17 cellular contexts compared by ENCODE assay signal in the genomic region with DNA sequence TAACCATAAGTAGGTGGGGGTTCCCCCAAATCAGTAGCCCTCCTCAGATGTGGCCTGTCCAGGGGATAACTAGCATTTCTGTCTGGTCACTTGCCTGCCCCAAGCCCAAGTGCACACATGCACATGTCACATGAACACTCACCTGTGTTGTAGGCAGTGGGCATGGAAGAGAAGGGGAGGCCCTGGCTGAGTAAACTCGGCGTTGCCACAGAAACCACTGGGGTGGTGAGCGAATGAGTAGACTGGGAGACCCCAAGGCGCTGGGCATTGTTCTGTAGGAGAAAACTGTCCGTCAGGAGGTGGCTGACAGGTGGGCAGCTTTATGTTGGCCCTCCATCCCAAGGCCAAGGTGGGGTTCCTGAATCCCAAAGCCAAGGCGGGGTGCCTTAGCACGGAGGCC. TPM values are rescaled to one million over a fixed set of nuclear protein-coding genes. Genes with fewer than 3 reads are reported as not detected.
DNase-seq lines count a peak whose midpoint lies in the region; ATAC-seq, FAIRE-seq and TF ChIP-seq lines count a peak whose summit lies in the region.
"Had no signal": no experiment of that assay in that cellular context is flagged by ENCODE, and none has a peak within 500 bp of the region (broad histone marks: within the 10 kb centered on the region; RNA-seq: fewer than 3 reads in every experiment).

No MANE protein-coding gene starts in this region.

- no peak for TF ChIP-seq POLR2A in stomach (IDR thresholded peaks at IDR 0.05)
- TF ChIP-seq POLR2A in GM12892 (IDR thresholded peaks at IDR 0.05; ENCODE audit: low read depth, low read length): no peak

- intact Hi-C loops in stomach (cut with DNase I; ENCODE audit: low total_unique reads): no loop called here

- peaks cover 0 to 18% (median 5%) of the 10 kb centered on the region in 4 donors for H3K4me1 Mint-ChIP-seq in CD4-positive, CD25-positive, alpha-beta regulatory T cell

- peak overlapping the region; percentile 36 for H3K27ac ChIP-seq in CD4-positive, CD25-positive, alpha-beta regulatory T cell (ENCODE audit: insufficient read depth, low read length, poor library complexity, severe bottlenecking)
- H3K27ac ChIP-seq in VCaP (peak overlapping the region; percentile 98), layer of hippocampus (ENCODE audit: low read depth, low read length) (peak overlapping the region; percentile 89), stomach (peak overlapping the region; percentile 20 to 97 (median 87))
- H3K27ac ChIP-seq: cardiac muscle cell had no signal

- H3K4me3 ChIP-seq in CD4-positive, CD25-positive, alpha-beta regulatory T cell (ENCODE audit: low read depth, low read length): no peak overlapping the region
- no peak overlapping the region for H3K4me3 ChIP-seq in stomach
- H3K4me3 ChIP-seq: cardiac muscle cell had no signal

- peaks cover 36% of the 10 kb centered on the region for H3K36me3 Mint-ChIP-seq in CD4-positive, CD25-positive, alpha-beta regulatory T cell

- TF ChIP-seq EP300 in stomach (IDR thresholded peaks at IDR 0.05): no peak

- no peaks in the 10 kb centered on the region for H3K9me3 ChIP-seq in CD4-positive, CD25-positive, alpha-beta regulatory T cell (ENCODE audit: control insufficient read depth in 2 of 2, low read length in 2 of 2)
- no peaks in the 10 kb centered on the region for H3K9me3 ChIP-seq in stomach

- H3K9me3 Mint-ChIP-seq in CD4-positive, CD25-positive, alpha-beta regulatory T cell: no peaks in the 10 kb centered on the region
- H3K9me3 Mint-ChIP-seq: activated B cell treated with CpG ODN at 0.5 μM for 24 hours had no signal

- peaks cover 90% of the 10 kb centered on the region for H3K36me3 ChIP-seq in CD4-positive, CD25-positive, alpha-beta regulatory T cell (ENCODE audit: control insufficient read depth, insufficient read depth, low read length)
- H3K36me3 ChIP-seq in stomach: peaks cover 89 to 100% (median 100%) of the 10 kb centered on the region in 4 donors

- 81 to 87% (median 83%) methylated on average over 5 to 7 of the region's 7 CpGs for WGBS in stomach, 5 donors

- no peaks in the 10 kb centered on the region for H3K27me3 ChIP-seq in CD4-positive, CD25-positive, alpha-beta regulatory T cell (ENCODE audit: control insufficient read depth, insufficient read depth, low read length)
- H3K27me3 ChIP-seq in layer of hippocampus (ENCODE audit: control insufficient read depth, insufficient read depth, low read length) (no peaks in the 10 kb centered on the region), stomach (no peaks in the 10 kb centered on the region)
- H3K27me3 ChIP-seq: cardiac muscle cell had no signal

- no peak for ATAC-seq in CD4-positive, CD25-positive, alpha-beta regulatory T cell (ENCODE audit: low read depth in 2 of 2)
- no peak for ATAC-seq in GM18907 (IDR thresholded peaks at IDR 0.05; ENCODE audit: unreplicated experiment)
- no peak for ATAC-seq in HG02840 (IDR thresholded peaks at IDR 0.05; ENCODE audit: low FRiP score, unreplicated experiment)
- ATAC-seq: HepG2 had no signal

- TF ChIP-seq CTCF in VCaP (conservative IDR thresholded peaks at IDR 0.05) (no peak), stomach (IDR thresholded peaks at IDR 0.05) (no peak)

- H3K27me3 Mint-ChIP-seq in CD4-positive, CD25-positive, alpha-beta regulatory T cell: no peaks in the 10 kb centered on the region
- H3K27me3 Mint-ChIP-seq: activated B cell treated with CpG ODN at 0.5 μM for 24 hours had no signal

- DNase-seq in CD4-positive, CD25-positive, alpha-beta regulatory T cell: no peak
- DNase-seq in stomach (no peak), SW480 (ENCODE audit: low spot score) (no peak), GM12892 (ENCODE audit: insufficient read length) (no peak)
- DNase-seq: activated B cell treated with CpG ODN at 0.5 μM for 24 hours; activated naive CD4-positive, alpha-beta T cell treated with Interleukin-2 at 50 U/mL for 16 hours; GOT3; NCI-H2081 treated with DMSO at 0.1 percent for 48 hours; NCI-H774; T-helper 1 cell had no signal

- FAIRE-seq in GM12892 (lab: Jason Lieb, UNC): no peak
- FAIRE-seq: islet of Langerhans had no signal

- H3K27ac Mint-ChIP-seq in CD4-positive, CD25-positive, alpha-beta regulatory T cell: no peak overlapping the region
- H3K27ac Mint-ChIP-seq: activated B cell treated with CpG ODN at 0.5 μM for 24 hours had no signal

- no peak overlapping the region for H3K4me3 Mint-ChIP-seq in CD4-positive, CD25-positive, alpha-beta regulatory T cell
- H3K4me3 Mint-ChIP-seq: activated B cell treated with CpG ODN at 0.5 μM for 24 hours had no signal

- no peaks in the 10 kb centered on the region for H3K4me1 ChIP-seq in CD4-positive, CD25-positive, alpha-beta regulatory T cell (ENCODE audit: control insufficient read depth, insufficient read depth, low read length, poor library complexity, severe bottlenecking)
- H3K4me1 ChIP-seq in stomach: peaks cover 68 to 95% (median 83%) of the 10 kb centered on the region in 4 donors

RNA-seq across cellular contexts. Expression of a gene that starts 25.6 kb away (rescaled TPM):
- total RNA-seq in CD4-positive, CD25-positive, alpha-beta regulatory T cell: 186 TPM
- polyA plus RNA-seq in CD4-positive, CD25-positive, alpha-beta regulatory T cell: 10 to 100 TPM in 1 of 4 donors, 1 to 10 TPM in 3; 4.6 to 11.5 (median 6.4) TPM
- total RNA-seq in stomach: 100 to 1,000 TPM in 1 of 5 donors, 10 to 100 TPM in 4; 14.3 to 136 (median 62.5) TPM
- 10 to 100 TPM in 2 of 3 donors, 1 to 10 TPM in 1; 7.7 to 15.6 (median 14.5) TPM for polyA plus RNA-seq in stomach
- 14.6 TPM for polyA plus RNA-seq in GM12892 (2012; ENCODE audit: missing spikeins)

Comparison
In these comparisons a context has a peak if more than half of its experiments do, and no peak if none do; other contexts are left out.
1. H3K27ac ChIP-seq: peak in every context shown above with its lines; median percentile 98 in VCaP; 89 in layer of hippocampus; 87 in stomach; 36 in CD4-positive, CD25-positive, alpha-beta regulatory T cell.